In genomic region chr15:49460411-49460941, GRCh38 we compare ENCODE assay signal across 12 cellular contexts. TPM values are rescaled to one million over a fixed set of nuclear protein-coding genes. Genes with fewer than 3 reads are reported as not detected.
"Had no signal": no experiment of that assay in that cellular context is flagged by ENCODE, and none has a peak within 500 bp of the region (broad histone marks: within the 10 kb centered on the region; RNA-seq: fewer than 3 reads in every experiment).

No MANE protein-coding gene starts in this region.

- H3K27me3 ChIP-seq: brain microvascular endothelial cell, heart right ventricle, left lung had no signal

- DNase-seq: activated T-cell treated with anti-CD3 and anti-CD28 coated beads, Interleukin-2, amount 50 U/mL, for 1 hour; amygdala; brain microvascular endothelial cell; effector memory CD4-positive, alpha-beta T cell; heart right ventricle; islet precursor cell; left lung; retina; trophoblast cell had no signal

- H3K4me3 ChIP-seq: heart right ventricle, left lung had no signal

- H3K27ac ChIP-seq: brain microvascular endothelial cell, epithelial cell of prostate had no signal

- H3K4me1 ChIP-seq: left lung had no signal

- H3K9me3 ChIP-seq: heart right ventricle, left lung had no signal

- ATAC-seq: activated naive CD4-positive, alpha-beta T cell treated with anti-CD3 and anti-CD28 coated beads, Interleukin-2, amount 50 U/mL, for 72 hours; heart right ventricle; left lung; stimulated activated effector memory CD8-positive, alpha-beta T cell treated with anti-CD3 and anti-CD28 coated beads, Interleukin-12 subunit alpha, Interleukin-12 subunit beta, amount 100 ng/mL, for 72 hours had no signal

- H3K36me3 ChIP-seq: brain microvascular endothelial cell, heart right ventricle, left lung had no signal

RNA-seq across cellular contexts. Expression of gene FGF7, which starts 37.4 kb away (rescaled TPM):
- total RNA-seq: activated naive CD4-positive, alpha-beta T cell treated with anti-CD3 and anti-CD28 coated beads, Interleukin-2, amount 50 U/mL, for 72 hours had no signal
